In genomic region chr20:46699651-46700359, GRCh38 we compare ENCODE assay signal across 8 cellular contexts. TPM values are rescaled to one million over a fixed set of nuclear protein-coding genes. Genes with fewer than 3 reads are reported as not detected.
DNase-seq lines count a peak whose midpoint lies in the region; ATAC-seq and TF ChIP-seq lines count a peak whose summit lies in the region.

No MANE protein-coding gene starts in this region.

- no peaks in the 10 kb centered on the region for H3K9me3 ChIP-seq in cardiac muscle cell (ENCODE audit: low read depth)
- H3K9me3 ChIP-seq in PC-9 (ENCODE audit: insufficient read depth, low read depth): no peaks in the 10 kb centered on the region
- no peaks in the 10 kb centered on the region for H3K9me3 ChIP-seq in transverse colon

- no peak overlapping the region for H3K27ac Mint-ChIP-seq in stimulated activated effector memory CD8-positive, alpha-beta T cell treated with anti-CD3 and anti-CD28 coated beads, Interleukin-12 subunit alpha, Interleukin-12 subunit beta, amount 100 ng/mL, for 72 hours

- in situ Hi-C loops in transverse colon (cut with MboI; ENCODE audit: low pct_ligation_motif_present in 1 of 4, low pct_unique_long_range_greater_than_20kb in 1 of 4, low sequenced_read_pairs in 3 of 4): loop anchor here in 1 of 4 donors (25.0 kb wide), 1 partner anchor 188 kb away; the partner anchor contains the start of gene ZNF334

- 54 to 57% methylated on average over 9 to 12 of the region's 12 CpGs for WGBS in transverse colon (ENCODE audit: low coverage in 1 of 2), 2 donors

- H3K4me1 ChIP-seq in cardiac muscle cell (ENCODE audit: low read depth) (peaks cover 10% of the 10 kb centered on the region), PC-9 (replicated peaks; ENCODE audit: insufficient read depth) (peaks cover 12% of the 10 kb centered on the region), transverse colon (no peaks in the 10 kb centered on the region)

- H3K27ac ChIP-seq in cardiac muscle cell (no peak overlapping the region), PC-9 (no peak overlapping the region), transverse colon (no peak overlapping the region)

- DNase-seq in cardiac muscle cell (ENCODE audit: low read depth in 1 of 2, low spot score in 1 of 2): peak in 1 of 2 donors; percentile 72
- DNase-seq in Right ventricle myocardium superior: no peak
- peak; percentile 29 to 37 for DNase-seq in PC-9
- DNase-seq in erythroblast (lab: John Stamatoyannopoulos, UW): peak; percentile 23 to 40
- DNase-seq in transverse colon: no peak
- no peak for DNase-seq in stimulated activated effector memory CD8-positive, alpha-beta T cell treated with anti-CD3 and anti-CD28 coated beads, Interleukin-12 subunit alpha, Interleukin-12 subunit beta, amount 100 ng/mL, for 72 hours (ENCODE audit: low spot score in 2 of 2)
- no peak for DNase-seq in NK-92 treated with Interleukin-12 subunit alpha and Interleukin-12 subunit beta, amount 100 ng/mL, for 24 hours (lab: John Stamatoyannopoulos, UW)

- H3K27me3 ChIP-seq in cardiac muscle cell (no peaks in the 10 kb centered on the region), PC-9 (ENCODE audit: insufficient read depth, low read depth) (no peaks in the 10 kb centered on the region), transverse colon (no peaks in the 10 kb centered on the region)

- H3K4me3 Mint-ChIP-seq in stimulated activated effector memory CD8-positive, alpha-beta T cell treated with anti-CD3 and anti-CD28 coated beads, Interleukin-12 subunit alpha, Interleukin-12 subunit beta, amount 100 ng/mL, for 72 hours: no peak overlapping the region

- TF ChIP-seq CTCF in cardiac muscle cell (IDR thresholded peaks at IDR 0.05; ENCODE audit: low read depth, low read length) (peak; percentile 85), PC-9 (conservative IDR thresholded peaks at IDR 0.05) (peak; percentile 85), transverse colon (IDR thresholded peaks at IDR 0.05) (peak; percentile 27 to 37 (median 34))

- POLR2A ChIA-PET in PC-9 (lab: Charles Lee; ENCODE audit: unreplicated experiment): no interaction called here

- no peaks in the 10 kb centered on the region for H3K9me3 Mint-ChIP-seq in stimulated activated effector memory CD8-positive, alpha-beta T cell treated with anti-CD3 and anti-CD28 coated beads, Interleukin-12 subunit alpha, Interleukin-12 subunit beta, amount 100 ng/mL, for 72 hours

- no peak for ATAC-seq in Right ventricle myocardium superior (ENCODE audit: poor library complexity)
- ATAC-seq in GM18868 (IDR thresholded peaks at IDR 0.05; ENCODE audit: unreplicated experiment): no peak
- no peak for ATAC-seq in stimulated activated effector memory CD8-positive, alpha-beta T cell treated with anti-CD3 and anti-CD28 coated beads, Interleukin-12 subunit alpha, Interleukin-12 subunit beta, amount 100 ng/mL, for 72 hours

- no TSS peak for BruUV-seq in PC-9 (replicated peaks; lab: Mats Ljungman, UMichigan)

- H3K36me3 ChIP-seq in cardiac muscle cell: no peaks in the 10 kb centered on the region
- no peaks in the 10 kb centered on the region for H3K36me3 ChIP-seq in PC-9 (ENCODE audit: low read depth)
- no peaks in the 10 kb centered on the region for H3K36me3 ChIP-seq in transverse colon

- TF ChIP-seq EP300 in transverse colon (IDR thresholded peaks at IDR 0.05; ENCODE audit: low read depth): no peak

- no peaks in the 10 kb centered on the region for H3F3A ChIP-seq in PC-9 (ENCODE audit: insufficient read depth, low read depth)

- H3K9me2 ChIP-seq in PC-9 (ENCODE audit: insufficient read depth): no peaks in the 10 kb centered on the region

- no peaks in the 10 kb centered on the region for H4K20me1 ChIP-seq in PC-9 (ENCODE audit: insufficient read depth)

- no peak overlapping the region for H2AFZ ChIP-seq in PC-9

- H3K4me3 ChIP-seq in cardiac muscle cell (no peak overlapping the region), PC-9 (no peak overlapping the region), transverse colon (no peak overlapping the region)

- CTCF ChIA-PET in PC-9 (lab: Charles Lee): no interaction called here

- H3K4me1 Mint-ChIP-seq in stimulated activated effector memory CD8-positive, alpha-beta T cell treated with anti-CD3 and anti-CD28 coated beads, Interleukin-12 subunit alpha, Interleukin-12 subunit beta, amount 100 ng/mL, for 72 hours: no peaks in the 10 kb centered on the region

- no peaks in the 10 kb centered on the region for H3K36me3 Mint-ChIP-seq in stimulated activated effector memory CD8-positive, alpha-beta T cell treated with anti-CD3 and anti-CD28 coated beads, Interleukin-12 subunit alpha, Interleukin-12 subunit beta, amount 100 ng/mL, for 72 hours

- intact Hi-C loops in Right ventricle myocardium superior (cut with DNase I): no loop called here
- intact Hi-C loops in PC-9 (cut with micrococcal nuclease; ENCODE audit: unreplicated experiment): loop anchor here (1.0 kb wide), 1 partner anchor 179 kb away; no protein-coding TSS in a partner anchor
- intact Hi-C loops in transverse colon (cut with DNase I; ENCODE audit: low total_unique reads): no loop called here

- no peak overlapping the region for H3K4me2 ChIP-seq in PC-9

- no peaks in the 10 kb centered on the region for H3K79me2 ChIP-seq in PC-9 (ENCODE audit: low read depth)

- TF ChIP-seq POLR2A in erythroblast (IDR thresholded peaks at IDR 0.05; ENCODE audit: low read length) (no peak), transverse colon (IDR thresholded peaks at IDR 0.05) (no peak)

RNA-seq across cellular contexts. Expression of gene SLC2A10, which starts 9.6 kb away (rescaled TPM):
- total RNA-seq in cardiac muscle cell (15.6 and 20.1 TPM in 2 replicates), Right ventricle myocardium superior (2.6 TPM), PC-9 (2021) (28.6 and 33.6 TPM in 2 replicates), transverse colon (10 to 100 TPM in 3 of 4 donors, 1 to 10 TPM in 1; 8.2 to 33.5 (median 15.2) TPM)
- polyA plus RNA-seq in cardiac muscle cell: 7.8 and 9.9 TPM in 2 replicates

RNA-seq across cellular contexts. Expression of gene TP53RK, which starts 10.6 kb away (rescaled TPM):
- total RNA-seq in cardiac muscle cell (19.6 and 21.2 TPM in 2 replicates), Right ventricle myocardium superior (5.0 TPM), PC-9 (2021) (9.9 and 10.4 TPM in 2 replicates), transverse colon (10 to 100 TPM; 12.4 to 26.7 (median 18.3) TPM)
- 15.8 and 16.1 TPM in 2 replicates for polyA plus RNA-seq in cardiac muscle cell

RNA-seq across cellular contexts. Expression of gene SLC13A3, which starts 48.5 kb away (rescaled TPM):
- total RNA-seq in cardiac muscle cell (2.5 and 3.9 TPM in 2 replicates), Right ventricle myocardium superior (0.30 TPM), PC-9 (2021) (6.0 and 9.1 TPM in 2 replicates), transverse colon (under 1 TPM in 2 of 4 donors, not detected in 2; 0.14 to 0.48 TPM)
- polyA plus RNA-seq in cardiac muscle cell: 2.1 and 3.5 TPM in 2 replicates

Comparison
In these comparisons a context has a peak if more than half of its experiments do, and no peak if none do; other contexts are left out.
1. DNase-seq: peak in PC-9 (2 of 2) and erythroblast (2 of 2); none in Right ventricle myocardium superior (single experiment), transverse colon (single experiment), stimulated activated effector memory CD8-positive, alpha-beta T cell treated with anti-CD3 and anti-CD28 coated beads, Interleukin-12 subunit alpha, Interleukin-12 subunit beta, amount 100 ng/mL, for 72 hours (0 of 2) and NK-92 treated with Interleukin-12 subunit alpha and Interleukin-12 subunit beta, amount 100 ng/mL, for 24 hours (single experiment).
2. CTCF ChIP-seq: peak in every context shown above with its lines; median percentile 85 in cardiac muscle cell; 85 in PC-9; 34 in transverse colon.